ENCODE assay signal across 16 cellular contexts in the genomic region with DNA sequence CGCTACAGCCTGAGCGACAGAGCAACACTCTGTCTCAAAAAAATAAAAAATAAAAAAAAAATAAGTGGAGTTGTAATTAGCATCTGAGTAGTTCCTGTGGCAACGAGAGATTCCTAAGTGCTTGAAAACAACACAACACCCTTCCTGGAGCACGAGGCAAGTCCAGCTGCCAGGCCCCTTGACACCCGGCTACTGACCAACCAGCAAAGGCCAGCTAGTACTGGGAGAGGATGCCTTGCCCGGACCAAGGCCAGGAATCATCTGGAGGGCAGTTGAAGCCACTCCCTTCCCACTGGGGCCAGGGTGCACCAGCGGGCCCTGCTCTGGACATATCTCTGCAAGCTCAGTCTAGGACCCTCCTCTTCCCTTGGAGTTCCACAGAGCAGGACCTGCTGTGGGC. TPM values are rescaled to one million over a fixed set of nuclear protein-coding genes. Genes with fewer than 3 reads are reported as not detected.
DNase-seq lines count a peak whose midpoint lies in the region; ATAC-seq and TF ChIP-seq lines count a peak whose summit lies in the region.
"Had no signal": no experiment of that assay in that cellular context is flagged by ENCODE, and none has a peak within 500 bp of the region (broad histone marks: within the 10 kb centered on the region; RNA-seq: fewer than 3 reads in every experiment).

No MANE protein-coding gene starts in this region.

- H3K9me3 ChIP-seq in T-helper 17 cell (ENCODE audit: control insufficient read depth, low read length, poor library complexity, severe bottlenecking) (no peaks in the 10 kb centered on the region), left ventricle myocardium inferior (replicated peaks) (no peaks in the 10 kb centered on the region)
- H3K9me3 ChIP-seq: right lobe of liver had no signal

- no peaks in the 10 kb centered on the region for H3K36me3 ChIP-seq in left ventricle myocardium inferior
- H3K36me3 ChIP-seq: right lobe of liver had no signal

- peak overlapping the region; percentile 24 for H3K27ac Mint-ChIP-seq in T-helper 17 cell
- no peak overlapping the region for H3K27ac Mint-ChIP-seq in immature natural killer cell
- H3K27ac Mint-ChIP-seq: activated CD8-positive, alpha-beta T cell treated with anti-CD3 and anti-CD28 coated beads, Interleukin-2, amount 10 ng/mL, durations not matched to agents 7 days and 5 days; activated T-helper 17 cell treated with anti-CD3 and anti-CD28 coated beads, Interleukin-2, amount 50 U/mL, for 72 hours; nephron progenitor cell had no signal

- no peaks in the 10 kb centered on the region for H3K27me3 ChIP-seq in left ventricle myocardium inferior (ENCODE audit: low read depth)
- H3K27me3 ChIP-seq: right lobe of liver had no signal

- peak overlapping the region; percentile 72 for H3K27ac ChIP-seq in left ventricle myocardium inferior (replicated peaks)
- H3K27ac ChIP-seq: right lobe of liver had no signal

- H3K4me1 Mint-ChIP-seq in T-helper 17 cell (peaks cover 44% of the 10 kb centered on the region), immature natural killer cell (peaks cover 6 to 15% of the 10 kb centered on the region in 2 donors)

- ATAC-seq in T-helper 17 cell, result no peak
- ATAC-seq in sciatic nerve, result peak; percentile 84
- no peak for ATAC-seq in HG03571 (IDR thresholded peaks at IDR 0.05; ENCODE audit: unreplicated experiment)
- ATAC-seq: activated CD8-positive, alpha-beta T cell treated with anti-CD3 and anti-CD28 coated beads, Interleukin-2, amount 10 ng/mL, durations not matched to agents 7 days and 5 days; activated T-helper 17 cell treated with anti-CD3 and anti-CD28 coated beads, Interleukin-2, amount 50 U/mL, for 72 hours; right lobe of liver had no signal

- no peak overlapping the region for H3K4me3 ChIP-seq in left ventricle myocardium inferior
- H3K4me3 ChIP-seq: right lobe of liver had no signal

- H3K36me3 Mint-ChIP-seq in T-helper 17 cell (ENCODE audit: low read depth), result peaks cover 2% of the 10 kb centered on the region
- H3K36me3 Mint-ChIP-seq in immature natural killer cell, result no peaks in the 10 kb centered on the region

- peaks cover 59% of the 10 kb centered on the region for H3K4me1 ChIP-seq in left ventricle myocardium inferior
- H3K4me1 ChIP-seq: right lobe of liver had no signal

- H3K4me3 Mint-ChIP-seq in T-helper 17 cell (no peak overlapping the region), immature natural killer cell (no peak overlapping the region)
- H3K4me3 Mint-ChIP-seq: activated CD8-positive, alpha-beta T cell treated with anti-CD3 and anti-CD28 coated beads, Interleukin-2, amount 10 ng/mL, durations not matched to agents 7 days and 5 days; activated T-helper 17 cell treated with anti-CD3 and anti-CD28 coated beads, Interleukin-2, amount 50 U/mL, for 72 hours; nephron progenitor cell had no signal

- TF ChIP-seq CTCF in left ventricle myocardium inferior (IDR thresholded peaks at IDR 0.05; ENCODE audit: borderline replicate concordance), result no peak

- H3K9me3 Mint-ChIP-seq in immature natural killer cell, result no peaks in the 10 kb centered on the region
- H3K9me3 Mint-ChIP-seq: activated T-helper 17 cell treated with anti-CD3 and anti-CD28 coated beads, Interleukin-2, amount 50 U/mL, for 72 hours had no signal

- intact Hi-C loops in left ventricle myocardium inferior (cut with micrococcal nuclease), result no loop called here
- intact Hi-C loops in sciatic nerve (cut with DNase I), result loop anchor here (5.0 kb wide), 1 partner anchor 53 kb away; a partner anchor contains a TSS

- peak; percentile 80 for DNase-seq in AG08395 (ENCODE audit: low spot score)
- no peak for DNase-seq in T-helper 17 cell
- peak; percentile 62 for DNase-seq in left ventricle myocardium inferior
- no peak for DNase-seq in sciatic nerve (ENCODE audit: low spot score)
- DNase-seq in NCI-H524 (lab: John Stamatoyannopoulos, UW), result no peak
- no peak for DNase-seq in immature natural killer cell
- no peak for DNase-seq in stimulated activated naive CD4-positive, alpha-beta T cell treated with Interleukin-2 at 50 U/mL for 16 hours (lab: John Stamatoyannopoulos, UW)
- DNase-seq: activated CD8-positive, alpha-beta T cell treated with anti-CD3 and anti-CD28 coated beads, Interleukin-2, amount 10 ng/mL, durations not matched to agents 7 days and 5 days; NCI-H1694; NCI-H510A treated with DMSO at 0.1 percent for 48 hours; OCI-M1; stimulated activated naive CD4-positive, alpha-beta T cell had no signal

- H3K27me3 Mint-ChIP-seq in T-helper 17 cell, result no peaks in the 10 kb centered on the region
- peaks cover 0 to 2% (median 0%) of the 10 kb centered on the region in 3 donors for H3K27me3 Mint-ChIP-seq in immature natural killer cell (ENCODE audit: low read depth in 3 of 3)
- H3K27me3 Mint-ChIP-seq: activated T-helper 17 cell treated with anti-CD3 and anti-CD28 coated beads, Interleukin-2, amount 50 U/mL, for 72 hours had no signal

RNA-seq across cellular contexts. Expression of a gene that starts 0.5 kb away (rescaled TPM):
- total RNA-seq in T-helper 17 cell, result under 1 TPM; 0.31 to 0.37 TPM
- total RNA-seq in left ventricle myocardium inferior, result 0.05 TPM
- 0.53 TPM for total RNA-seq in sciatic nerve
- under 1 TPM in 2 of 3 donors, not detected in 1; 0.09 to 0.11 TPM for polyA plus RNA-seq in immature natural killer cell

RNA-seq across cellular contexts. Expression of a gene that starts 54.3 kb away (rescaled TPM):
- total RNA-seq in T-helper 17 cell (100 to 1,000 TPM; 119 to 124 TPM), left ventricle myocardium inferior (104 TPM), sciatic nerve (171 TPM)
- 100 to 1,000 TPM; 183 to 376 (median 274) TPM for polyA plus RNA-seq in immature natural killer cell

Comparison
In these comparisons a context has a peak if more than half of its experiments do, and no peak if none do; other contexts are left out.
1. DNase-seq: peak in AG08395 (single experiment) and left ventricle myocardium inferior (single experiment); none in T-helper 17 cell (0 of 3), sciatic nerve (single experiment), NCI-H524 (0 of 2), immature natural killer cell (0 of 3) and stimulated activated naive CD4-positive, alpha-beta T cell treated with Interleukin-2 at 50 U/mL for 16 hours (single experiment).